Comparison of ENCODE assay signal across 9 cellular contexts in the genomic region with DNA sequence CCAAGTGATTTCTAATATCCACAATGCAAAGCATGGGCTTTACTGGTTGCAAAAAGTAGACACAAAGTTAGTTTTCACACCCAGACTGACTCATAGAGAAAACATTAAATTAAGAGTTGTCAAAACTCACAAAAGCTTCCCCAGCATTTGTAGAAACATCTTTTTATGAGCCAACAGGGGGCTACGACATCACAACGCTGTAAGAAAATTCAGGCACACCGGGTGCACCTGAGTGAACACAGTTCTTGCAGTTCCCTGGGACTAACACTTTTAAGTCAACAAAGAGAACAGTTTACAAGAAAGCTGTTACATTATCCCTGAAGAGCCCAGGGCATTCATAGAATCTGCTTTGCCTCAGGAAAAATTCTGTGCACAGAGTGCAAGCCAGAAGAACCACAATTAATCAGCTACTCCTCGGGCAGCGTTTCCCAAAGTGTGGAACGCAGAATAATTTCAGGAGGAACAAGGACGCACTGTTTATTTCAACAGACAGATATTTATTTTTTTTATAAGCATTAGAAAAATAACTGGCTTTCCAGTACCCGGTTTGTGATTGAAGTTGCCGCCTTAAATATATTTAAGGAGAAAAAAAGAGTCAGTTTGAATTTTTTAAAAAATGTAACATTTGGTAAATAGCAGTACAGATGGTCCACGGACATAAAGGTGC. TPM values are rescaled to one million over a fixed set of nuclear protein-coding genes. Genes with fewer than 3 reads are reported as not detected.
DNase-seq lines count a peak whose midpoint lies in the region; ATAC-seq and TF ChIP-seq lines count a peak whose summit lies in the region.
"Had no signal": no experiment of that assay in that cellular context is flagged by ENCODE, and none has a peak within 500 bp of the region (broad histone marks: within the 10 kb centered on the region; RNA-seq: fewer than 3 reads in every experiment).

No MANE protein-coding gene starts in this region.

- peaks cover 59% of the 10 kb centered on the region for H4K20me1 ChIP-seq in hepatocyte (ENCODE audit: insufficient read depth, poor library complexity, severe bottlenecking)

- peak overlapping the region; percentile 94 for H3K9ac ChIP-seq in skeletal muscle tissue (ENCODE audit: low read depth in 1 of 3, low read length in 3 of 3)

- H3K36me3 Mint-ChIP-seq in activated CD8-positive, alpha-beta T cell treated with anti-CD3 and anti-CD28 coated beads, Interleukin-2, amount 10 ng/mL, durations not matched to agents 7 days and 5 days (ENCODE audit: low read depth): peaks cover 7% of the 10 kb centered on the region

- no peaks in the 10 kb centered on the region for H3K9me3 ChIP-seq in hepatocyte (ENCODE audit: low read depth)
- no peaks in the 10 kb centered on the region for H3K9me3 ChIP-seq in skeletal muscle tissue (ENCODE audit: control insufficient read depth in 3 of 3, low read length in 3 of 3)

- no peaks in the 10 kb centered on the region for H3K27me3 Mint-ChIP-seq in activated CD8-positive, alpha-beta T cell treated with anti-CD3 and anti-CD28 coated beads, Interleukin-2, amount 10 ng/mL, durations not matched to agents 7 days and 5 days (ENCODE audit: low read depth)

- peak; percentile 12 for DNase-seq in AG08395 (ENCODE audit: low spot score)
- no peak for DNase-seq in H7
- DNase-seq in activated CD8-positive, alpha-beta T cell treated with anti-CD3 and anti-CD28 coated beads, Interleukin-2, amount 10 ng/mL, durations not matched to agents 7 days and 5 days: peak; percentile 34
- peak; percentile 28 for DNase-seq in hepatocyte (ENCODE audit: low spot score)
- no peak for DNase-seq in effector CD4-positive, alpha-beta T cell
- no peak for DNase-seq in stimulated activated naive CD4-positive, alpha-beta T cell treated with Interleukin-2 at 50 U/mL for 16 hours (lab: John Stamatoyannopoulos, UW)
- DNase-seq in GM13977 (ENCODE audit: low spot score): no peak

- POLR2A ChIA-PET in activated CD8-positive, alpha-beta T cell treated with anti-CD3 and anti-CD28 coated beads, Interleukin-2, amount 10 ng/mL, durations not matched to agents 7 days and 5 days (lab: Charles Lee): interaction anchor here (0.6 to 1.6 kb wide), 6 partner anchors 23 to 231 kb away, joined by 3 to 6 read pairs (median 3); a partner anchor contains a TSS

- H3K9me2 ChIP-seq in hepatocyte (replicated peaks; ENCODE audit: insufficient read depth): no peaks in the 10 kb centered on the region

- H3K27ac Mint-ChIP-seq in activated CD8-positive, alpha-beta T cell treated with anti-CD3 and anti-CD28 coated beads, Interleukin-2, amount 10 ng/mL, durations not matched to agents 7 days and 5 days: peak overlapping the region; percentile 86

- H3K27ac ChIP-seq in hepatocyte (peak overlapping the region; percentile 100), skeletal muscle tissue (ENCODE audit: low read depth, low read length) (peak overlapping the region; percentile 96)

- no peaks in the 10 kb centered on the region; the same call in 1 of the 2 replicates for H3K36me3 ChIP-seq in H7 (replicated peaks; ENCODE audit: control insufficient read depth, insufficient read depth, low read length)
- no peaks in the 10 kb centered on the region for H3K36me3 ChIP-seq in hepatocyte (replicated peaks; ENCODE audit: insufficient read depth, low read depth)
- H3K36me3 ChIP-seq in skeletal muscle tissue (ENCODE audit: control insufficient read depth in 3 of 3, insufficient read depth in 3 of 3, low read length in 3 of 3): no peaks in the 10 kb centered on the region

- no peak for ATAC-seq in activated CD8-positive, alpha-beta T cell treated with anti-CD3 and anti-CD28 coated beads, Interleukin-2, amount 10 ng/mL, durations not matched to agents 7 days and 5 days

- TF ChIP-seq CTCF in hepatocyte (IDR thresholded peaks at IDR 0.05; ENCODE audit: poor library complexity): no peak
- no peak for TF ChIP-seq CTCF in GM13977 (IDR thresholded peaks at IDR 0.05; ENCODE audit: extremely low read depth, insufficient read depth, missing control alignments)

- peak overlapping the region; percentile 78 for H3K4me3 Mint-ChIP-seq in activated CD8-positive, alpha-beta T cell treated with anti-CD3 and anti-CD28 coated beads, Interleukin-2, amount 10 ng/mL, durations not matched to agents 7 days and 5 days

- H3K27me3 ChIP-seq in H7 (ENCODE audit: control insufficient read depth, insufficient read depth, low read length) (no peaks in the 10 kb centered on the region), hepatocyte (no peaks in the 10 kb centered on the region), skeletal muscle tissue (ENCODE audit: control insufficient read depth in 3 of 3, insufficient read depth in 3 of 3, low read length in 3 of 3) (no peaks in the 10 kb centered on the region)

- peaks cover 59% of the 10 kb centered on the region for H3K79me2 ChIP-seq in hepatocyte

- peak overlapping the region; percentile 53 for H2AFZ ChIP-seq in hepatocyte

- in situ Hi-C loops in GM13977 (cut with MboI; ENCODE audit: low pct_unique_long_range_greater_than_20kb, low sequenced_read_pairs, unreplicated experiment): no loop called here

- 2% methylated on average over 10 of the region's 10 CpGs for WGBS in hepatocyte (ENCODE audit: low lambda C conversion rate, missing lambda C conversion rate)

- CTCF ChIA-PET in activated CD8-positive, alpha-beta T cell treated with anti-CD3 and anti-CD28 coated beads, Interleukin-2, amount 10 ng/mL, durations not matched to agents 7 days and 5 days (lab: Charles Lee): interaction anchor here (0.7 to 2.4 kb wide), 20 partner anchors 9 to 118 kb away, joined by 3 to 24 read pairs (median 4); no protein-coding TSS in a partner anchor

- H3K4me3 ChIP-seq in H7 (ENCODE audit: insufficient read depth, low read depth, low read length) (peak overlapping the region; percentile 95), hepatocyte (peak overlapping the region; percentile 93), skeletal muscle tissue (ENCODE audit: low read length in 3 of 3) (peak overlapping the region; percentile 84 to 92 (median 86))

- no peaks in the 10 kb centered on the region for H3K9me3 Mint-ChIP-seq in activated CD8-positive, alpha-beta T cell treated with anti-CD3 and anti-CD28 coated beads, Interleukin-2, amount 10 ng/mL, durations not matched to agents 7 days and 5 days (ENCODE audit: insufficient read depth)

- H3K4me1 Mint-ChIP-seq in activated CD8-positive, alpha-beta T cell treated with anti-CD3 and anti-CD28 coated beads, Interleukin-2, amount 10 ng/mL, durations not matched to agents 7 days and 5 days (ENCODE audit: low read depth): peaks cover 40% of the 10 kb centered on the region

- H3K4me1 ChIP-seq in hepatocyte (ENCODE audit: insufficient read depth) (peaks cover 43% of the 10 kb centered on the region), skeletal muscle tissue (ENCODE audit: control insufficient read depth in 3 of 3, insufficient read depth in 3 of 3, low read length in 3 of 3) (peaks cover 28 to 41% (median 40%) of the 10 kb centered on the region in 3 donors)

- peak overlapping the region; percentile 95 for H3K4me2 ChIP-seq in hepatocyte

RNA-seq across cellular contexts. Expression of a gene that starts 1.2 kb away (rescaled TPM):
- 8.6 and 12.2 TPM in 2 replicates for total RNA-seq in H7 (2014; rRNA removed; shearing (Covaris generic))
- 10 to 100 TPM; 30.3 to 30.9 TPM for total RNA-seq in activated CD8-positive, alpha-beta T cell treated with anti-CD3 and anti-CD28 coated beads, Interleukin-2, amount 10 ng/mL, durations not matched to agents 7 days and 5 days
- 24.0 and 25.6 TPM in 2 replicates for total RNA-seq in hepatocyte
- polyA plus RNA-seq in hepatocyte: 24.1 and 26.2 TPM in 2 replicates
- 10.4 TPM for total RNA-seq in skeletal muscle tissue

RNA-seq across cellular contexts. Expression of a gene that starts 29.6 kb away (rescaled TPM):
- total RNA-seq in H7 (2014; rRNA removed; shearing (Covaris generic)): 8.2 and 8.8 TPM in 2 replicates
- total RNA-seq in activated CD8-positive, alpha-beta T cell treated with anti-CD3 and anti-CD28 coated beads, Interleukin-2, amount 10 ng/mL, durations not matched to agents 7 days and 5 days: 1 to 10 TPM in 1 of 2 experiments, under 1 TPM in 1; 0.94 to 1.0 TPM
- total RNA-seq in hepatocyte (2.8 and 3.2 TPM in 2 replicates), skeletal muscle tissue (3.7 TPM)
- 8.0 and 10.3 TPM in 2 replicates for polyA plus RNA-seq in hepatocyte
- total RNA-seq: HT1080 had no signal

RNA-seq across cellular contexts. Expression of a gene that starts 59.5 kb away (rescaled TPM):
- total RNA-seq in H7 (2014; rRNA removed; shearing (Covaris generic)): 1.3 and 4.3 TPM in 2 replicates
- 1 to 10 TPM; 1.3 to 1.7 TPM for total RNA-seq in activated CD8-positive, alpha-beta T cell treated with anti-CD3 and anti-CD28 coated beads, Interleukin-2, amount 10 ng/mL, durations not matched to agents 7 days and 5 days
- total RNA-seq in hepatocyte (0.57 TPM in 1 of 2 replicates, not detected in the other), skeletal muscle tissue (not detected)
- 3.1 and 4.3 TPM in 2 replicates for polyA plus RNA-seq in hepatocyte

Comparison
In these comparisons a context has a peak if more than half of its experiments do, and no peak if none do; other contexts are left out.
1. DNase-seq: peak in AG08395 (single experiment), activated CD8-positive, alpha-beta T cell treated with anti-CD3 and anti-CD28 coated beads, Interleukin-2, amount 10 ng/mL, durations not matched to agents 7 days and 5 days (single experiment) and hepatocyte (single experiment); none in H7 (single experiment), effector CD4-positive, alpha-beta T cell (single experiment), stimulated activated naive CD4-positive, alpha-beta T cell treated with Interleukin-2 at 50 U/mL for 16 hours (single experiment) and GM13977 (single experiment).
2. Peak in every context shown above with its lines, with median percentiles within 50 percentile points of each other: H3K4me3 ChIP-seq.